Comparison of ENCODE assay signal across 18 cellular contexts in genomic region chr2:35858216-35858615, GRCh38.
A peak's percentile ranks its signal among the peaks of the same experiment; 100 is the strongest.
DNase-seq lines count a peak whose midpoint lies in the region; ATAC-seq and TF ChIP-seq lines count a peak whose summit lies in the region.
"Had no signal": no experiment of that assay in that cellular context is flagged by ENCODE, and none has a peak within 500 bp of the region (broad histone marks: within the 10 kb centered on the region; RNA-seq: fewer than 3 reads in every experiment).

No MANE protein-coding gene starts in this region.

- 68 to 94% (median 83%) methylated on average over 1 of the region's 1 CpG for WGBS in spleen, 5 donors

- H3K27ac ChIP-seq in MM.1S (ENCODE audit: low read length) (no peak overlapping the region), spleen (no peak overlapping the region)
- H3K27ac ChIP-seq: BLaER1 had no signal

- no peaks in the 10 kb centered on the region for H3K27me3 ChIP-seq in MM.1S (replicated peaks; ENCODE audit: insufficient read depth, low read length)
- H3K27me3 ChIP-seq in kidney epithelial cell (ENCODE audit: control insufficient read depth, insufficient read depth, low read length) = no peaks in the 10 kb centered on the region
- H3K27me3 ChIP-seq in spleen (replicated peaks in 1 of 7) = no peaks in the 10 kb centered on the region
- H3K27me3 ChIP-seq: BLaER1 had no signal

- TF ChIP-seq POLR2A in spleen (IDR thresholded peaks at IDR 0.05) = no peak

- H3K4me3 ChIP-seq in MM.1S (ENCODE audit: low read length) (no peak overlapping the region), astrocyte of the spinal cord (ENCODE audit: low read depth, low read length) (no peak overlapping the region), kidney epithelial cell (ENCODE audit: low read depth, low read length) (no peak overlapping the region), spleen (no peak overlapping the region)
- H3K4me3 ChIP-seq: BLaER1, GM12878 had no signal

- no peak overlapping the region for H3K4me2 ChIP-seq in MM.1S (ENCODE audit: low read depth, low read length)
- H3K4me2 ChIP-seq: BLaER1 had no signal

- H4K20me1 ChIP-seq in MM.1S (ENCODE audit: insufficient read depth, low read length) = no peaks in the 10 kb centered on the region
- H4K20me1 ChIP-seq: BLaER1 had no signal

- peak; percentile 33; the same call in 1 of the 3 replicates for TF ChIP-seq CTCF in GM12872 (IDR thresholded peaks at IDR 0.05; ENCODE audit: insufficient read depth, low read depth, low read length)
- peak; percentile 32 for TF ChIP-seq CTCF in MM.1S (IDR thresholded peaks at IDR 0.05; ENCODE audit: low read length)
- TF ChIP-seq CTCF in astrocyte of the spinal cord (IDR thresholded peaks at IDR 0.05; ENCODE audit: low read depth, low read length) = peak; percentile 49
- peak; percentile 27 for TF ChIP-seq CTCF in kidney epithelial cell (IDR thresholded peaks at IDR 0.05; ENCODE audit: insufficient read depth, low read length, poor library complexity, severe bottlenecking)
- no peak for TF ChIP-seq CTCF in spleen (IDR thresholded peaks at IDR 0.05 in 8 of 11, conservative IDR thresholded peaks at IDR 0.05 in 3 of 11)

- no peaks in the 10 kb centered on the region for H3F3A ChIP-seq in MM.1S (ENCODE audit: insufficient read depth, low read length)

- H3K9ac ChIP-seq in MM.1S (ENCODE audit: low read length) = no peak overlapping the region
- H3K9ac ChIP-seq: BLaER1 had no signal

- no peak for ATAC-seq in GM18867 (IDR thresholded peaks at IDR 0.05; ENCODE audit: unreplicated experiment)
- ATAC-seq: GM12878 had no signal

- no peak for DNase-seq in MM.1S
- peak; percentile 16 for DNase-seq in astrocyte of the spinal cord (ENCODE audit: low read depth, low spot score)
- DNase-seq in kidney epithelial cell (ENCODE audit: low read depth) = no peak
- DNase-seq in H4 (ENCODE audit: low spot score) = no peak
- DNase-seq in spleen = no peak
- DNase-seq in central memory CD4-positive, alpha-beta T cell = no peak
- DNase-seq: ACHN; Calu3; CD4-positive, alpha-beta memory T cell; DMS79 treated with DMSO at 0.1 percent for 48 hours; GF-D8; GOT3; H9; KG1 had no signal

- H2AFZ ChIP-seq in MM.1S (ENCODE audit: low read length) = no peak overlapping the region

- H3K4me1 ChIP-seq in MM.1S (ENCODE audit: low read length) (no peaks in the 10 kb centered on the region), spleen (no peaks in the 10 kb centered on the region)
- H3K4me1 ChIP-seq: BLaER1 had no signal

- intact Hi-C loops in spleen (cut with DNase I; ENCODE audit: low total_unique reads) = no loop called here

- H3K79me2 ChIP-seq in MM.1S (ENCODE audit: low read length) = no peaks in the 10 kb centered on the region

- H3K36me3 ChIP-seq in MM.1S (replicated peaks; ENCODE audit: insufficient read depth, low read length) = no peaks in the 10 kb centered on the region
- no peaks in the 10 kb centered on the region for H3K36me3 ChIP-seq in kidney epithelial cell (ENCODE audit: control insufficient read depth, insufficient read depth, low read length)
- H3K36me3 ChIP-seq in spleen = no peaks in the 10 kb centered on the region
- H3K36me3 ChIP-seq: BLaER1 had no signal

- H3K9me3 ChIP-seq in MM.1S (replicated peaks; ENCODE audit: insufficient read depth, low read length) (no peaks in the 10 kb centered on the region), spleen (no peaks in the 10 kb centered on the region)
- H3K9me3 ChIP-seq: BLaER1 had no signal

- no peaks in the 10 kb centered on the region for H3K9me2 ChIP-seq in MM.1S (replicated peaks; ENCODE audit: insufficient read depth, low read length)

- in situ Hi-C loops in astrocyte of the spinal cord (cut with HindIII; ENCODE audit: low sequenced_read_pairs) = no loop called here

Comparison
In these comparisons a context has a peak if more than half of its experiments do, and no peak if none do; other contexts are left out.
1. CTCF ChIP-seq: peak in GM12872 (single experiment), MM.1S (single experiment), astrocyte of the spinal cord (single experiment) and kidney epithelial cell (single experiment); none in spleen (0 of 11).